ENCODE assay signal across 8 cellular contexts in the genomic region with DNA sequence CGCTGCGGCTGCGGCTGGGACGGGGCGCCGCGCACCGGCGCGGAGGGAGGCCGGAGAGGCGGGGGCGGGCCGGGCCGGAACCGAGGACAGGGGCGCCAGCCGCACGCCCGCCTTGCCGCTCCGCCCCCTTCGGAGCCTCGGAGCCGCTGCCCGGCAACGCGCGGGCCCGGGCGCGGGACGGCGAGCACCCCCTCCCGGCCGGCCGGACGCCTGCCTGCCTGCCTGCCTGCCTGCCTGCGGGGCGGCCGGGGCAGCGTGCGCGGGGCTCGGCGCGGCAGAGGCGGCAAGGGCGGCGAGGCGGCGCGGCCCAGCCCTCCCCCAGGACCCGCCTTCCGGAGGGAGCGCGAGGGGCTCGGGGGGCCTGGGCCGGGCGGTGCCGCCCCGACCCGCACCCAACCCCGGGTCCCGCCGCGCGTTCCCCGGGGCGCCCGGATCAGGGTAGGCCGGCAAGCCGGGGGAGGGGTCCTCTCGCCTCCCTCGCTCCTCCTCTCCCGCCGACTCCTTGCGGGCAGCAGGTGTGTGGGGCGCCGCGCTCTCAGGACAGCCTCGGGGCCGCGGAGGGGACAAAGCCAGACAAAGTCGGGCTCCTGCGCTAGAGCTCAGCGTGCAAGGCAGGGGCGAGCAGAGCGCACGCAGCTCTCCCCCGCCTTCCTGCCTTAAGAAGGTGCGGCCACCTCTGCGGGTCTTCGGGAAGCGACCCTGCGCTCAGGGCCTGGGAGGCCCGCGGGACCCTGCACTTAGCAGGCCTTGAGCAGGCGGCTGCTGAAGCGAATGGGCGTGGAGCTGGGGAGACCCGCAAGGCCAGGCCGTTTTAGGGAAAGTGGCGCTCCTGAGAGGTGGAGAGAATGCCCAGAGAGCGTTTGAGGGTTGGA. TPM values are rescaled to one million over a fixed set of nuclear protein-coding genes. Genes with fewer than 3 reads are reported as not detected.
DNase-seq lines count a peak whose midpoint lies in the region; ATAC-seq, FAIRE-seq and TF ChIP-seq lines count a peak whose summit lies in the region.

A gene (minus strand): TSS at position 58 of the 872 bp plus-strand sequence. CDS start 120 bp downstream, outside the sequence.

- DNase-seq in CD14-positive monocyte (ENCODE audit: low spot score) (no peak), GM19239 (ENCODE audit: insufficient read length, low spot score) (peak; percentile 94), NT2/D1 (ENCODE audit: low read depth, low spot score) (peak; percentile 66), fibroblast of peridontal ligament (ENCODE audit: extremely low read depth) (peak; percentile 39), testis (peak; percentile 53)
- peak; percentile 52 for DNase-seq in activated T-helper 1 cell treated with anti-CD3 and anti-CD28 coated beads, Interleukin-12 subunit alpha, Interleukin-12 subunit beta, Interleukin-2, Interleukin-4 antibody, amounts not matched to agents 30 ng/mL and 10 ng/mL and 1 ng/mL, durations not matched to agents 14 hours and 24 hours and 36 hours (ENCODE audit: low spot score)

- no peak for FAIRE-seq in GM19239 (lab: Jason Lieb, UNC)

- peaks cover 39 to 42% (median 42%) of the 10 kb centered on the region in 3 donors for H3K27me3 Mint-ChIP-seq in CD14-positive monocyte (ENCODE audit: low read depth in 3 of 3)
- H3K27me3 Mint-ChIP-seq in activated T-helper 1 cell treated with anti-CD3 and anti-CD28 coated beads, Interleukin-12 subunit alpha, Interleukin-12 subunit beta, Interleukin-2, Interleukin-4 antibody, amounts not matched to agents 30 ng/mL and 10 ng/mL and 1 ng/mL, durations not matched to agents 14 hours and 24 hours and 36 hours (ENCODE audit: insufficient read depth) = peaks cover 50% of the 10 kb centered on the region
- peaks cover 9% of the 10 kb centered on the region for H3K27me3 Mint-ChIP-seq in nephron (ENCODE audit: low read depth)

- H3K36me3 Mint-ChIP-seq in CD14-positive monocyte (peaks cover 3 to 12% of the 10 kb centered on the region in 2 donors), nephron (ENCODE audit: low read depth) (peaks cover 3% of the 10 kb centered on the region)
- H3K36me3 Mint-ChIP-seq in activated T-helper 1 cell treated with anti-CD3 and anti-CD28 coated beads, Interleukin-12 subunit alpha, Interleukin-12 subunit beta, Interleukin-2, Interleukin-4 antibody, amounts not matched to agents 30 ng/mL and 10 ng/mL and 1 ng/mL, durations not matched to agents 14 hours and 24 hours and 36 hours (ENCODE audit: low read depth) = no peaks in the 10 kb centered on the region

- no peak for TF ChIP-seq POLR2A in testis (IDR thresholded peaks at IDR 0.05)

- H3K4me3 Mint-ChIP-seq in CD14-positive monocyte (peak within 1 kb of the TSS; percentile 90 to 95), nephron (peak within 1 kb of the TSS; percentile 97 to 98 (median 98))
- peak within 1 kb of the TSS; percentile 85 for H3K4me3 Mint-ChIP-seq in activated T-helper 1 cell treated with anti-CD3 and anti-CD28 coated beads, Interleukin-12 subunit alpha, Interleukin-12 subunit beta, Interleukin-2, Interleukin-4 antibody, amounts not matched to agents 30 ng/mL and 10 ng/mL and 1 ng/mL, durations not matched to agents 14 hours and 24 hours and 36 hours

- peak; percentile 82 for ATAC-seq in HG03354 (IDR thresholded peaks at IDR 0.05; ENCODE audit: poor library complexity, severe bottlenecking, unreplicated experiment)

- no peaks in the 10 kb centered on the region for H3K36me3 ChIP-seq in NT2/D1 (ENCODE audit: insufficient read depth, insufficient read length, low read length)
- H3K36me3 ChIP-seq in testis (ENCODE audit: low read depth, missing control alignments) = no peaks in the 10 kb centered on the region

- no peak for TF ChIP-seq CTCF in CD14-positive monocyte (IDR thresholded peaks at IDR 0.05)
- TF ChIP-seq CTCF in nephron (IDR thresholded peaks at IDR 0.05; ENCODE audit: unreplicated experiment in 3 of 3) = no peak
- TF ChIP-seq CTCF in testis (IDR thresholded peaks at IDR 0.05) = peak in 1 of 3 experiments; percentile 49

- H3K27ac Mint-ChIP-seq in CD14-positive monocyte (peak within 1 kb of the TSS in 1 of 7 donors; percentile 55), nephron (peak within 1 kb of the TSS; percentile 92 to 97 (median 96))
- H3K27ac Mint-ChIP-seq in activated T-helper 1 cell treated with anti-CD3 and anti-CD28 coated beads, Interleukin-12 subunit alpha, Interleukin-12 subunit beta, Interleukin-2, Interleukin-4 antibody, amounts not matched to agents 30 ng/mL and 10 ng/mL and 1 ng/mL, durations not matched to agents 14 hours and 24 hours and 36 hours = peak within 1 kb of the TSS; percentile 63

- H3K27ac ChIP-seq in testis = peak within 1 kb of the TSS in 1 of 2 donors; percentile 37

- no peaks in the 10 kb centered on the region for H3K9me3 ChIP-seq in NT2/D1 (ENCODE audit: insufficient read depth, low read length)
- H3K9me3 ChIP-seq in testis = no peaks in the 10 kb centered on the region

- H3K4me1 Mint-ChIP-seq in CD14-positive monocyte (peaks cover 14% of the 10 kb centered on the region), nephron (peaks cover 30% of the 10 kb centered on the region)
- peaks cover 9% of the 10 kb centered on the region for H3K4me1 Mint-ChIP-seq in activated T-helper 1 cell treated with anti-CD3 and anti-CD28 coated beads, Interleukin-12 subunit alpha, Interleukin-12 subunit beta, Interleukin-2, Interleukin-4 antibody, amounts not matched to agents 30 ng/mL and 10 ng/mL and 1 ng/mL, durations not matched to agents 14 hours and 24 hours and 36 hours (ENCODE audit: low read depth)

- H3K4me1 ChIP-seq in NT2/D1 (ENCODE audit: insufficient read depth, insufficient read length) = peaks cover 3% of the 10 kb centered on the region
- H3K4me1 ChIP-seq in testis = no peaks in the 10 kb centered on the region

- peak within 1 kb of the TSS; percentile 70 for H3K9ac ChIP-seq in NT2/D1 (ENCODE audit: insufficient read length, low read depth)

- 1 to 3% methylated on average over 17 to 33 of the region's 105 CpGs for WGBS in testis, 2 donors

- H3K9me3 Mint-ChIP-seq in CD14-positive monocyte (peaks cover 0 to 16% (median 5%) of the 10 kb centered on the region in 7 donors), nephron (peaks cover 4% of the 10 kb centered on the region)
- no peaks in the 10 kb centered on the region for H3K9me3 Mint-ChIP-seq in activated T-helper 1 cell treated with anti-CD3 and anti-CD28 coated beads, Interleukin-12 subunit alpha, Interleukin-12 subunit beta, Interleukin-2, Interleukin-4 antibody, amounts not matched to agents 30 ng/mL and 10 ng/mL and 1 ng/mL, durations not matched to agents 14 hours and 24 hours and 36 hours

- intact Hi-C loops in CD14-positive monocyte (cut with micrococcal nuclease) = no loop called here
- intact Hi-C loops in activated T-helper 1 cell treated with anti-CD3 and anti-CD28 coated beads, Interleukin-12 subunit alpha, Interleukin-12 subunit beta, Interleukin-2, Interleukin-4 antibody, amounts not matched to agents 30 ng/mL and 10 ng/mL and 1 ng/mL, durations not matched to agents 14 hours and 24 hours and 36 hours (cut with micrococcal nuclease) = no loop called here
- intact Hi-C loops in testis (cut with DNase I; ENCODE audit: low total_unique reads) = loop anchor here (10.0 kb wide), 1 partner anchor 97 kb away; no protein-coding TSS in a partner anchor

- H3K27me3 ChIP-seq in NT2/D1 (ENCODE audit: insufficient read depth, insufficient read length) = peaks cover 46% of the 10 kb centered on the region
- no peaks in the 10 kb centered on the region for H3K27me3 ChIP-seq in testis

- peak within 1 kb of the TSS; percentile 42 for H3K4me3 ChIP-seq in NT2/D1 (ENCODE audit: insufficient read length, low read depth)
- peak within 1 kb of the TSS; percentile 56 to 60 for H3K4me3 ChIP-seq in testis

RNA-seq across cellular contexts. Expression of the gene that starts here (rescaled TPM):
- polyA plus RNA-seq in CD14-positive monocyte (under 1 TPM in 1 of 2 donors, not detected in 1; 0.03 TPM), testis (ENCODE audit: insufficient read depth, low read depth, low replicate concordance) (4.4 TPM)
- 0.59 and 0.75 TPM in 2 replicates for total RNA-seq in activated T-helper 1 cell treated with anti-CD3 and anti-CD28 coated beads, Interleukin-12 subunit alpha, Interleukin-12 subunit beta, Interleukin-2, Interleukin-4 antibody, amounts not matched to agents 30 ng/mL and 10 ng/mL and 1 ng/mL, durations not matched to agents 14 hours and 24 hours and 36 hours
- 1 to 10 TPM; 7.4 to 8.0 TPM for total RNA-seq in testis

Comparison
In these comparisons a context has a peak if more than half of its experiments do, and no peak if none do; other contexts are left out.
1. Peak in DNase-seq in activated T-helper 1 cell treated with anti-CD3 and anti-CD28 coated beads, Interleukin-12 subunit alpha, Interleukin-12 subunit beta, Interleukin-2, Interleukin-4 antibody, amounts not matched to agents 30 ng/mL and 10 ng/mL and 1 ng/mL, durations not matched to agents 14 hours and 24 hours and 36 hours; RNA of the gene not detected or under 1 TPM.